Comparison of ENCODE assay signal across 8 cellular contexts in the genomic region with DNA sequence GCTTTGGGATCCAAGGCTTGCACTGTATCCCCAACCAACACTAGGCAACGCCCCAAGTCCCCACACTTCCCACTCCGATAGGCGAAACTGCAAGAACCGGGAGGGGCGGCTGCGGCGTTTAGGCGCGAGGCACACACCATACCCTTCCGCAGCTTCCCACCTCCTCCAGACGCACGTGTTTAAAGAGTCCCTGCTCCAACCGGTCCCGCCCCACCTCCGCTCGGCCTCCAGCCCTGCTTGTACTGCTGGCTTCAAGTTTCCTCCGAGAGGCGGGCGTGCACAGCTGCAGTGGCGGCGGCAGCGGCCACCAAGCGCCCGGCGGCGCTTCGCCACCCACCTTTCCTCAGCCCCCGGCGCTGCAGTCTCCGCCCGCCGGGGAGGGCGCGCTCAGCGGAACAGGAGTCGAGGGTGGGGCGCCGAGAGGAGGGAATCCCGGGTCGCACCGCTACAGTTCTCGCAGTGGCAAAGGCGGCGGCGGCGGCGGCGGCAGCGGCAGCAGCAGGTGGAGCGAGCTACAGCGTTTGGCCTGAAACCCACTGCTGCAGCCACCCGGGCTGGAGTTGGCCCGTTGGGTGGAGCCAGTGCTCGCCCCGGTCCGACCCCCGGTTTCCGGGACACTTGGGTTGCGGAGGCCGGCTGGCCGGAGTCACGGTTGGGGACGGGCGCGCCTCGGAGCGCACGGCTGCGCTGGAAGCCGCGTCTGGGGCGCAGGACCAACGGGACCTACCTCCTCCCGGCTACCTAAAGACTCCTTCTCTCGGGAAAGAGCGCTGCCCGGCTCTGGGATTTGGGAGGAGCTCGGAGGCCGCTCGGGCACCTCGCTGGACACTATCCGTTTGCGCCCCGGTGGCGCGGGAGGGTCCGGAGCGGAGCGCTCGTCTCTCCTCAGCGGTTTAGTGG. TPM values are rescaled to one million over a fixed set of nuclear protein-coding genes. Genes with fewer than 3 reads are reported as not detected.
DNase-seq lines count a peak whose midpoint lies in the region; ATAC-seq and TF ChIP-seq lines count a peak whose summit lies in the region.
"Had no signal": no experiment of that assay in that cellular context is flagged by ENCODE, and none has a peak within 500 bp of the region (broad histone marks: within the 10 kb centered on the region; RNA-seq: fewer than 3 reads in every experiment).

A gene (plus strand): TSS at position 457 of the 900 bp plus-strand sequence. CDS start 858 bp downstream, outside the sequence.

- no peaks in the 10 kb centered on the region for H3K9me3 Mint-ChIP-seq in activated CD4-positive, alpha-beta T cell treated with anti-CD3 and anti-CD28 coated beads, Interleukin-2, amount 10 ng/mL, durations not matched to agents 7 days and 5 days
- H3K9me3 Mint-ChIP-seq: activated naive CD4-positive, alpha-beta T cell treated with anti-CD3 and anti-CD28 coated beads, Interleukin-2, amount 50 U/mL, for 72 hours had no signal

- TF ChIP-seq CTCF in GM13976 (IDR thresholded peaks at IDR 0.05; ENCODE audit: borderline replicate concordance, control extremely low read depth, extremely low read depth, insufficient read depth, missing control alignments) (no peak), omental fat pad (IDR thresholded peaks at IDR 0.05) (no peak)

- DNase-seq in GM13976 (ENCODE audit: low spot score) (peak; percentile 54), NCI-H1930 (lab: John Stamatoyannopoulos, UW) (peak; percentile 37 to 38), omental fat pad (ENCODE audit: low spot score) (no peak), AML-193 (lab: John Stamatoyannopoulos, UW) (no peak)
- DNase-seq in activated CD4-positive, alpha-beta T cell treated with anti-CD3 and anti-CD28 coated beads, Interleukin-2, amount 10 ng/mL, durations not matched to agents 7 days and 5 days, result peak; percentile 30

- H3K27me3 Mint-ChIP-seq in activated CD4-positive, alpha-beta T cell treated with anti-CD3 and anti-CD28 coated beads, Interleukin-2, amount 10 ng/mL, durations not matched to agents 7 days and 5 days, result peaks cover 74% of the 10 kb centered on the region

- peaks cover 23% of the 10 kb centered on the region for H3K4me1 Mint-ChIP-seq in activated CD4-positive, alpha-beta T cell treated with anti-CD3 and anti-CD28 coated beads, Interleukin-2, amount 10 ng/mL, durations not matched to agents 7 days and 5 days

- peak; percentile 67 for ATAC-seq in esophagus mucosa
- ATAC-seq in omental fat pad (ENCODE audit: low FRiP score), result peak; percentile 38
- no peak for ATAC-seq in HG03039 (IDR thresholded peaks at IDR 0.05; ENCODE audit: unreplicated experiment)

- H3K36me3 Mint-ChIP-seq in activated CD4-positive, alpha-beta T cell treated with anti-CD3 and anti-CD28 coated beads, Interleukin-2, amount 10 ng/mL, durations not matched to agents 7 days and 5 days (ENCODE audit: low read depth), result peaks cover 1% of the 10 kb centered on the region

- CTCF ChIA-PET in activated CD4-positive, alpha-beta T cell treated with anti-CD3 and anti-CD28 coated beads, Interleukin-2, amount 10 ng/mL, durations not matched to agents 7 days and 5 days (lab: Charles Lee), result interaction anchor here (0.5 to 0.8 kb wide), 2 partner anchors 13 to 19 kb away, joined by 3 to 4 read pairs; no protein-coding TSS in a partner anchor

- POLR2A ChIA-PET in activated CD4-positive, alpha-beta T cell treated with anti-CD3 and anti-CD28 coated beads, Interleukin-2, amount 10 ng/mL, durations not matched to agents 7 days and 5 days (lab: Charles Lee), result no interaction called here

- peak within 1 kb of the TSS; percentile 59 for H3K4me3 Mint-ChIP-seq in activated CD4-positive, alpha-beta T cell treated with anti-CD3 and anti-CD28 coated beads, Interleukin-2, amount 10 ng/mL, durations not matched to agents 7 days and 5 days

- H3K27ac Mint-ChIP-seq in activated CD4-positive, alpha-beta T cell treated with anti-CD3 and anti-CD28 coated beads, Interleukin-2, amount 10 ng/mL, durations not matched to agents 7 days and 5 days, result no peak within 1 kb of the TSS
- H3K27ac Mint-ChIP-seq: activated naive CD4-positive, alpha-beta T cell treated with anti-CD3 and anti-CD28 coated beads, Interleukin-2, amount 50 U/mL, for 72 hours had no signal

- in situ Hi-C loops in GM13976 (cut with MboI; ENCODE audit: low sequenced_read_pairs, unreplicated experiment), result no loop called here

RNA-seq across cellular contexts. Expression of the gene that starts here (rescaled TPM):
- total RNA-seq in activated CD4-positive, alpha-beta T cell treated with anti-CD3 and anti-CD28 coated beads, Interleukin-2, amount 10 ng/mL, durations not matched to agents 7 days and 5 days, result 1 to 10 TPM; 1.7 to 2.1 TPM
- total RNA-seq in esophagus mucosa, result 2.1 TPM
- 1 to 10 TPM; 1.9 to 4.0 (median 3.4) TPM for total RNA-seq in omental fat pad

Comparison
In these comparisons a context has a peak if more than half of its experiments do, and no peak if none do; other contexts are left out.
1. DNase-seq: peak in GM13976 (single experiment), NCI-H1930 (2 of 2) and activated CD4-positive, alpha-beta T cell treated with anti-CD3 and anti-CD28 coated beads, Interleukin-2, amount 10 ng/mL, durations not matched to agents 7 days and 5 days (single experiment); none in omental fat pad (single experiment) and AML-193 (0 of 2).